Comparison of ENCODE assay signal across 12 cellular contexts in the genomic region with DNA sequence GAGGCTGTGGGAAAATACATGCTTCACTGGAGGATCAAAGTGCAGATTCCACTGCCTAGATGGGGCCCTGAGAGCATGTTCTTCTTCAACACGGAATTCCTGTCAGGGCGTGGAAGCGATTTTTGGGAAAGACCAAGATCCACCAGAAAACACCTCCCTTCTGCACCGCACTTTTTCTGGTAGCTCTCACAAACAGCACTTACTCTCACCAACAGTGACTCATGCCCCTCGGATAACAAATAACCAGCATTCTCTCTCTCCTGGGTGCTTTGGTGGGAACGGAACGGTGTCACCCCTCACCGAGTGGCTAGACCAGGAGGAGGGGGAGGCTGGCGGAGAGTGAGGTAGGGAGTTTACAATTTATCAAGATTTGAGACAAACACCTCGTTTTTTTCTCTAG. TPM values are rescaled to one million over a fixed set of nuclear protein-coding genes. Genes with fewer than 3 reads are reported as not detected.
A peak's percentile ranks its signal among the peaks of the same experiment; 100 is the strongest.
DNase-seq lines count a peak whose midpoint lies in the region; FAIRE-seq and TF ChIP-seq lines count a peak whose summit lies in the region.
"Had no signal": no experiment of that assay in that cellular context is flagged by ENCODE, and none has a peak within 500 bp of the region (broad histone marks: within the 10 kb centered on the region; RNA-seq: fewer than 3 reads in every experiment).

No MANE protein-coding gene starts in this region.

- H4K20me1 ChIP-seq in mammary epithelial cell (ENCODE audit: insufficient read depth, low read length), result no peaks in the 10 kb centered on the region

- H3K9me3 Mint-ChIP-seq in MCF 10A (ENCODE audit: unreplicated experiment), result no peaks in the 10 kb centered on the region

- no peaks in the 10 kb centered on the region for H3K79me1 ChIP-seq in mesenchymal stem cell (replicated peaks; ENCODE audit: low read length, poor library complexity, severe bottlenecking)

- H3K4me3 ChIP-seq in mammary epithelial cell (replicated peaks in 1 of 3; ENCODE audit: insufficient read depth in 1 of 3, low read depth in 2 of 3, low read length in 3 of 3) (no peak overlapping the region), esophagus muscularis mucosa (peak overlapping the region; percentile 3 to 27 (median 14)), mesenchymal stem cell (ENCODE audit: insufficient read depth in 1 of 2, low read depth in 1 of 2, low read length in 2 of 2) (no peak overlapping the region)

- TF ChIP-seq CTCF in MCF 10A (IDR thresholded peaks at IDR 0.05; ENCODE audit: unreplicated experiment) (no peak), mammary epithelial cell (conservative IDR thresholded peaks at IDR 0.05 in 1 of 2, IDR thresholded peaks at IDR 0.05 in 1 of 2; ENCODE audit: extremely low read depth in 1 of 2, insufficient read depth in 1 of 2, low read depth in 1 of 2, low read length in 2 of 2) (no peak), esophagus muscularis mucosa (IDR thresholded peaks at IDR 0.05) (no peak), RWPE1 (conservative IDR thresholded peaks at IDR 0.05; ENCODE audit: low read depth) (no peak)

- no peaks in the 10 kb centered on the region for H3K9me3 ChIP-seq in mammary epithelial cell (replicated peaks; ENCODE audit: insufficient read depth, low read length)
- H3K9me3 ChIP-seq in esophagus muscularis mucosa, result no peaks in the 10 kb centered on the region
- H3K9me3 ChIP-seq in mesenchymal stem cell (ENCODE audit: control insufficient read depth, low read length), result no peaks in the 10 kb centered on the region

- WGBS in mammary epithelial cell (ENCODE audit: low coverage, missing lambda C conversion rate), result 88% methylated on average over 10 of the region's 10 CpGs
- 22% methylated on average over 10 of the region's 10 CpGs for WGBS in esophagus muscularis mucosa
- 3% methylated on average over 4 of the region's 10 CpGs for WGBS in mesenchymal stem cell

- H2BK120ac ChIP-seq in mesenchymal stem cell (ENCODE audit: low read depth, low read length), result no peak overlapping the region

- no peaks in the 10 kb centered on the region for H3K27me3 Mint-ChIP-seq in MCF 10A (ENCODE audit: insufficient read depth, unreplicated experiment)

- intact Hi-C loops in MCF 10A (cut with micrococcal nuclease) (no loop called here), mammary epithelial cell (cut with micrococcal nuclease) (no loop called here), esophagus muscularis mucosa (cut with DNase I) (no loop called here)

- FAIRE-seq in urothelium cell line (lab: Jason Lieb, UNC), result peak; percentile 46

- no peaks in the 10 kb centered on the region for H3K79me2 ChIP-seq in mammary epithelial cell (ENCODE audit: insufficient read depth, low read length)

- H2AK5ac ChIP-seq in mesenchymal stem cell (ENCODE audit: low read length, severe bottlenecking), result no peak overlapping the region

- no peaks in the 10 kb centered on the region for H3K36me3 Mint-ChIP-seq in MCF 10A (ENCODE audit: insufficient read depth, unreplicated experiment)

- H2BK5ac ChIP-seq in mesenchymal stem cell (ENCODE audit: low read depth, low read length, poor library complexity, severe bottlenecking), result no peak overlapping the region

- dilution Hi-C loops in mammary epithelial cell (cut with HindIII; ENCODE audit: low sequenced_read_pairs), result no loop called here

- H3K4me1 Mint-ChIP-seq in MCF 10A (ENCODE audit: insufficient read depth, unreplicated experiment), result peaks cover 11% of the 10 kb centered on the region

- no peaks in the 10 kb centered on the region for H3K36me3 ChIP-seq in mammary epithelial cell (ENCODE audit: insufficient read depth, low read length)
- H3K36me3 ChIP-seq in esophagus muscularis mucosa, result no peaks in the 10 kb centered on the region
- H3K36me3 ChIP-seq in mesenchymal stem cell (ENCODE audit: control insufficient read depth in 1 of 2, insufficient read depth in 2 of 2, low read depth in 1 of 2, low read length in 2 of 2), result no peaks in the 10 kb centered on the region

- no peak overlapping the region for H3K27ac ChIP-seq in mammary epithelial cell (ENCODE audit: insufficient read depth, low read depth, low read length)
- peak overlapping the region; percentile 66 to 79 (median 78) for H3K27ac ChIP-seq in esophagus muscularis mucosa (replicated peaks in 1 of 4)
- no peak overlapping the region for H3K27ac ChIP-seq in mesenchymal stem cell (ENCODE audit: low read length, poor library complexity, severe bottlenecking)
- no peak overlapping the region for H3K27ac ChIP-seq in RWPE1

- CTCF ChIA-PET in MCF 10A (lab: Yijun Ruan, JAX) (no interaction called here), mammary epithelial cell (lab: Charles Lee; ENCODE audit: low non-redundant PET) (no interaction called here), RWPE1 (lab: Yijun Ruan, JAX) (no interaction called here)

- peak overlapping the region in 1 of 2 experiments; percentile 68 for H3K14ac ChIP-seq in mesenchymal stem cell (ENCODE audit: low read length in 2 of 2)

- H2BK15ac ChIP-seq in mesenchymal stem cell (ENCODE audit: low read depth, poor library complexity, severe bottlenecking), result no peak overlapping the region

- H3K4ac ChIP-seq in mesenchymal stem cell (ENCODE audit: low read depth in 1 of 2, low read length in 2 of 2), result no peak overlapping the region

- H3K4me3 Mint-ChIP-seq in MCF 10A (ENCODE audit: unreplicated experiment), result no peak overlapping the region

- H3K23ac ChIP-seq in mesenchymal stem cell (ENCODE audit: low read length in 2 of 2), result no peak overlapping the region

- H3K4me2 ChIP-seq in mammary epithelial cell (ENCODE audit: insufficient read depth, low read depth, low read length) (no peak overlapping the region), mesenchymal stem cell (ENCODE audit: low read length, poor library complexity, severe bottlenecking) (peak overlapping the region; percentile 5)

- H2AFZ ChIP-seq in mammary epithelial cell (ENCODE audit: low read depth, low read length) (no peak overlapping the region), mesenchymal stem cell (ENCODE audit: low read depth, low read length) (no peak overlapping the region)

- H3K4me1 ChIP-seq in mammary epithelial cell (ENCODE audit: insufficient read depth, low read length), result peaks cover 6% of the 10 kb centered on the region
- peaks cover 17 to 59% (median 49%) of the 10 kb centered on the region in 4 donors for H3K4me1 ChIP-seq in esophagus muscularis mucosa
- peaks cover 2% of the 10 kb centered on the region for H3K4me1 ChIP-seq in mesenchymal stem cell (ENCODE audit: control insufficient read depth, insufficient read depth, low read depth, low read length)

- H3K18ac ChIP-seq in mesenchymal stem cell (ENCODE audit: low read depth in 1 of 2, low read length in 2 of 2), result peak overlapping the region; percentile 55 to 70

- peak overlapping the region in 1 of 2 experiments; percentile 29 for H2BK12ac ChIP-seq in mesenchymal stem cell (ENCODE audit: low read length in 2 of 2)

- no peak overlapping the region for H3K27ac Mint-ChIP-seq in MCF 10A (ENCODE audit: low read depth, unreplicated experiment)

- no peak for TF ChIP-seq POLR2A in esophagus muscularis mucosa (IDR thresholded peaks at IDR 0.05; ENCODE audit: low read depth)

- peak; percentile 37 for TF ChIP-seq EP300 in esophagus muscularis mucosa (IDR thresholded peaks at IDR 0.05)

- no peak overlapping the region for H4K91ac ChIP-seq in mesenchymal stem cell (ENCODE audit: low read length)

- peak; percentile 50 for DNase-seq in MCF 10A (ENCODE audit: unreplicated experiment)
- DNase-seq in mammary epithelial cell, result no peak
- DNase-seq in esophagus muscularis mucosa (ENCODE audit: extremely low spot score), result no peak
- DNase-seq in mesenchymal stem cell, result peak; percentile 75
- peak; percentile 68 for DNase-seq in urothelium cell line (ENCODE audit: low spot score)
- DNase-seq in NCI-H2227 treated with DMSO at 0.1 percent for 48 hours (lab: John Stamatoyannopoulos, UW), result no peak
- DNase-seq in ecto neural progenitor cell (ENCODE audit: low spot score), result no peak
- no peak for DNase-seq in RWPE1 (ENCODE audit: low spot score)
- DNase-seq: 8988T, anterior cingulate cortex, NCI-H187 treated with DMSO at 0.1 percent for 48 hours, OCI-M1 had no signal

- in situ Hi-C loops in mammary epithelial cell (cut with MboI; ENCODE audit: low sequenced_read_pairs in 2 of 2), result no loop called here

- POLR2A ChIA-PET in MCF 10A (lab: Yijun Ruan, JAX), result no interaction called here
- POLR2A ChIA-PET in RWPE1 (lab: Yijun Ruan, JAX; ENCODE audit: low non-redundant PET), result no interaction called here

- H3K9ac ChIP-seq in mammary epithelial cell (ENCODE audit: insufficient read depth, low read length) (no peak overlapping the region), mesenchymal stem cell (ENCODE audit: low read length) (no peak overlapping the region)

- H3K27me3 ChIP-seq in mammary epithelial cell (ENCODE audit: insufficient read depth, low read length) (peaks cover 9% of the 10 kb centered on the region), esophagus muscularis mucosa (no peaks in the 10 kb centered on the region), mesenchymal stem cell (ENCODE audit: control insufficient read depth in 1 of 2, insufficient read depth in 1 of 2, low read length in 2 of 2) (no peaks in the 10 kb centered on the region)

- no TSS peak for BruUV-seq in MCF 10A (replicated peaks; lab: Mats Ljungman, UMichigan)
- BruUV-seq in mammary epithelial cell (replicated peaks; lab: Mats Ljungman, UMichigan), result no TSS peak

- H4K8ac ChIP-seq in mesenchymal stem cell (ENCODE audit: low read length), result no peak overlapping the region

RNA-seq across cellular contexts. Expression of gene ADAMTSL3, which starts 40.1 kb away (rescaled TPM):
- total RNA-seq in MCF 10A (2022) (1.2 TPM in 2 replicates), mammary epithelial cell (under 1 TPM in 1 of 2 donors, not detected in 1; 0.17 TPM), esophagus muscularis mucosa (10 to 100 TPM; 16.6 to 30.0 (median 21.8) TPM)
- polyA plus RNA-seq in mammary epithelial cell, result 0.02 TPM
- not detected for polyA minus RNA-seq in mammary epithelial cell
- 0.11 TPM for polyA plus RNA-seq in mesenchymal stem cell (2013, experiment 1 of 2)
- polyA plus RNA-seq in mesenchymal stem cell (2013, experiment 2 of 2), result 0.14 TPM

Comparison
In these comparisons a context has a peak if more than half of its experiments do, and no peak if none do; other contexts are left out.
1. DNase-seq: peak in MCF 10A (single experiment), mesenchymal stem cell (single experiment) and urothelium cell line (single experiment); none in mammary epithelial cell (single experiment), esophagus muscularis mucosa (single experiment), NCI-H2227 treated with DMSO at 0.1 percent for 48 hours (single experiment), ecto neural progenitor cell (single experiment) and RWPE1 (single experiment).
2. H3K27ac ChIP-seq: peak in esophagus muscularis mucosa (4 of 4); none in mammary epithelial cell (single experiment), mesenchymal stem cell (single experiment) and RWPE1 (single experiment).
3. H3K4me3 ChIP-seq: peak in esophagus muscularis mucosa (4 of 4); none in mammary epithelial cell (0 of 3) and mesenchymal stem cell (0 of 2).